1 cellular context compared by ENCODE assay signal in the genomic region with DNA sequence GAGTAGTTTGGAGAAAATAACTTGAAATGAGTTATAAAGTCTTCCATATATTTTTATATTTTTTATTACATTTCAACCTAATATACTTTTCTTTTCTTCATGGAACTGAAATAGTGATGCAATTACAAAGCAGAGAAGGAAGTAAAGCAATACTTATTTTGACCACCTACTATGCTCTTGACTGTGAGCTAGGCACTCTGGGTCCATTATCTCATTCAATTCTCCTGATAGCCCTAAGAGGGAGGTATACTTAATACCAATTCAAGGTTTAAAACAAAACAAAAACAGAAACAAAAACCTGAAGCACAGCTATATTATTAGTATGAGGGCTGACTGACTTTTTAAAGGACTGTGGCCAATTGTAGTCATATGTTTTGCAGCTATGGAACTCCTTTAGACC.
TF ChIP-seq lines count a peak whose summit lies in the region.

No MANE protein-coding gene starts in this region.

TF ChIP-seq in GM23338, 12 proteins besides CTCF, POLR2A, EP300 and RAD21:
- TF ChIP-seq, protein P1, sequence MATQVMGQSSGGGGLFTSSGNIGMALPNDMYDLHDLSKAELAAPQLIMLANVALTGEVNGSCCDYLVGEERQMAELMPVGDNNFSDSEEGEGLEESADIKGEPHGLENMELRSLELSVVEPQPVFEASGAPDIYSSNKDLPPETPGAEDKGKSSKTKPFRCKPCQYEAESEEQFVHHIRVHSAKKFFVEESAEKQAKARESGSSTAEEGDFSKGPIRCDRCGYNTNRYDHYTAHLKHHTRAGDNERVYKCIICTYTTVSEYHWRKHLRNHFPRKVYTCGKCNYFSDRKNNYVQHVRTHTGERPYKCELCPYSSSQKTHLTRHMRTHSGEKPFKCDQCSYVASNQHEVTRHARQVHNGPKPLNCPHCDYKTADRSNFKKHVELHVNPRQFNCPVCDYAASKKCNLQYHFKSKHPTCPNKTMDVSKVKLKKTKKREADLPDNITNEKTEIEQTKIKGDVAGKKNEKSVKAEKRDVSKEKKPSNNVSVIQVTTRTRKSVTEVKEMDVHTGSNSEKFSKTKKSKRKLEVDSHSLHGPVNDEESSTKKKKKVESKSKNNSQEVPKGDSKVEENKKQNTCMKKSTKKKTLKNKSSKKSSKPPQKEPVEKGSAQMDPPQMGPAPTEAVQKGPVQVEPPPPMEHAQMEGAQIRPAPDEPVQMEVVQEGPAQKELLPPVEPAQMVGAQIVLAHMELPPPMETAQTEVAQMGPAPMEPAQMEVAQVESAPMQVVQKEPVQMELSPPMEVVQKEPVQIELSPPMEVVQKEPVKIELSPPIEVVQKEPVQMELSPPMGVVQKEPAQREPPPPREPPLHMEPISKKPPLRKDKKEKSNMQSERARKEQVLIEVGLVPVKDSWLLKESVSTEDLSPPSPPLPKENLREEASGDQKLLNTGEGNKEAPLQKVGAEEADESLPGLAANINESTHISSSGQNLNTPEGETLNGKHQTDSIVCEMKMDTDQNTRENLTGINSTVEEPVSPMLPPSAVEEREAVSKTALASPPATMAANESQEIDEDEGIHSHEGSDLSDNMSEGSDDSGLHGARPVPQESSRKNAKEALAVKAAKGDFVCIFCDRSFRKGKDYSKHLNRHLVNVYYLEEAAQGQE (IDR thresholded peaks at IDR 0.05; ENCODE audit: unreplicated experiment): no peak
- TF ChIP-seq CREB1 (CRISPR knock-in tag; IDR thresholded peaks at IDR 0.05; ENCODE audit: low read depth) (no peak), NANOG (IDR thresholded peaks at IDR 0.05; ENCODE audit: borderline replicate concordance) (no peak), EZH2phosphoT487 (IDR thresholded peaks at IDR 0.05; ENCODE audit: unreplicated experiment) (no peak), STAT1 (IDR thresholded peaks at IDR 0.05; ENCODE audit: unreplicated experiment) (no peak), ZNF114 (CRISPR knock-in tag; IDR thresholded peaks at IDR 0.05) (no peak), JUNB (IDR thresholded peaks at IDR 0.05; ENCODE audit: unreplicated experiment) (no peak), ZNF331 (CRISPR knock-in tag; IDR thresholded peaks at IDR 0.05; ENCODE audit: low read depth) (no peak), POLR2AphosphoS5 (IDR thresholded peaks at IDR 0.05; ENCODE audit: low read depth) (no peak), EZH2 (IDR thresholded peaks at IDR 0.05; ENCODE audit: low read depth, unreplicated experiment) (no peak)
- TF ChIP-seq, protein P2, sequence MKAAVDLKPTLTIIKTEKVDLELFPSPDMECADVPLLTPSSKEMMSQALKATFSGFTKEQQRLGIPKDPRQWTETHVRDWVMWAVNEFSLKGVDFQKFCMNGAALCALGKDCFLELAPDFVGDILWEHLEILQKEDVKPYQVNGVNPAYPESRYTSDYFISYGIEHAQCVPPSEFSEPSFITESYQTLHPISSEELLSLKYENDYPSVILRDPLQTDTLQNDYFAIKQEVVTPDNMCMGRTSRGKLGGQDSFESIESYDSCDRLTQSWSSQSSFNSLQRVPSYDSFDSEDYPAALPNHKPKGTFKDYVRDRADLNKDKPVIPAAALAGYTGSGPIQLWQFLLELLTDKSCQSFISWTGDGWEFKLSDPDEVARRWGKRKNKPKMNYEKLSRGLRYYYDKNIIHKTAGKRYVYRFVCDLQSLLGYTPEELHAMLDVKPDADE (IDR thresholded peaks at IDR 0.05): no peak
- TF ChIP-seq, protein P3, sequence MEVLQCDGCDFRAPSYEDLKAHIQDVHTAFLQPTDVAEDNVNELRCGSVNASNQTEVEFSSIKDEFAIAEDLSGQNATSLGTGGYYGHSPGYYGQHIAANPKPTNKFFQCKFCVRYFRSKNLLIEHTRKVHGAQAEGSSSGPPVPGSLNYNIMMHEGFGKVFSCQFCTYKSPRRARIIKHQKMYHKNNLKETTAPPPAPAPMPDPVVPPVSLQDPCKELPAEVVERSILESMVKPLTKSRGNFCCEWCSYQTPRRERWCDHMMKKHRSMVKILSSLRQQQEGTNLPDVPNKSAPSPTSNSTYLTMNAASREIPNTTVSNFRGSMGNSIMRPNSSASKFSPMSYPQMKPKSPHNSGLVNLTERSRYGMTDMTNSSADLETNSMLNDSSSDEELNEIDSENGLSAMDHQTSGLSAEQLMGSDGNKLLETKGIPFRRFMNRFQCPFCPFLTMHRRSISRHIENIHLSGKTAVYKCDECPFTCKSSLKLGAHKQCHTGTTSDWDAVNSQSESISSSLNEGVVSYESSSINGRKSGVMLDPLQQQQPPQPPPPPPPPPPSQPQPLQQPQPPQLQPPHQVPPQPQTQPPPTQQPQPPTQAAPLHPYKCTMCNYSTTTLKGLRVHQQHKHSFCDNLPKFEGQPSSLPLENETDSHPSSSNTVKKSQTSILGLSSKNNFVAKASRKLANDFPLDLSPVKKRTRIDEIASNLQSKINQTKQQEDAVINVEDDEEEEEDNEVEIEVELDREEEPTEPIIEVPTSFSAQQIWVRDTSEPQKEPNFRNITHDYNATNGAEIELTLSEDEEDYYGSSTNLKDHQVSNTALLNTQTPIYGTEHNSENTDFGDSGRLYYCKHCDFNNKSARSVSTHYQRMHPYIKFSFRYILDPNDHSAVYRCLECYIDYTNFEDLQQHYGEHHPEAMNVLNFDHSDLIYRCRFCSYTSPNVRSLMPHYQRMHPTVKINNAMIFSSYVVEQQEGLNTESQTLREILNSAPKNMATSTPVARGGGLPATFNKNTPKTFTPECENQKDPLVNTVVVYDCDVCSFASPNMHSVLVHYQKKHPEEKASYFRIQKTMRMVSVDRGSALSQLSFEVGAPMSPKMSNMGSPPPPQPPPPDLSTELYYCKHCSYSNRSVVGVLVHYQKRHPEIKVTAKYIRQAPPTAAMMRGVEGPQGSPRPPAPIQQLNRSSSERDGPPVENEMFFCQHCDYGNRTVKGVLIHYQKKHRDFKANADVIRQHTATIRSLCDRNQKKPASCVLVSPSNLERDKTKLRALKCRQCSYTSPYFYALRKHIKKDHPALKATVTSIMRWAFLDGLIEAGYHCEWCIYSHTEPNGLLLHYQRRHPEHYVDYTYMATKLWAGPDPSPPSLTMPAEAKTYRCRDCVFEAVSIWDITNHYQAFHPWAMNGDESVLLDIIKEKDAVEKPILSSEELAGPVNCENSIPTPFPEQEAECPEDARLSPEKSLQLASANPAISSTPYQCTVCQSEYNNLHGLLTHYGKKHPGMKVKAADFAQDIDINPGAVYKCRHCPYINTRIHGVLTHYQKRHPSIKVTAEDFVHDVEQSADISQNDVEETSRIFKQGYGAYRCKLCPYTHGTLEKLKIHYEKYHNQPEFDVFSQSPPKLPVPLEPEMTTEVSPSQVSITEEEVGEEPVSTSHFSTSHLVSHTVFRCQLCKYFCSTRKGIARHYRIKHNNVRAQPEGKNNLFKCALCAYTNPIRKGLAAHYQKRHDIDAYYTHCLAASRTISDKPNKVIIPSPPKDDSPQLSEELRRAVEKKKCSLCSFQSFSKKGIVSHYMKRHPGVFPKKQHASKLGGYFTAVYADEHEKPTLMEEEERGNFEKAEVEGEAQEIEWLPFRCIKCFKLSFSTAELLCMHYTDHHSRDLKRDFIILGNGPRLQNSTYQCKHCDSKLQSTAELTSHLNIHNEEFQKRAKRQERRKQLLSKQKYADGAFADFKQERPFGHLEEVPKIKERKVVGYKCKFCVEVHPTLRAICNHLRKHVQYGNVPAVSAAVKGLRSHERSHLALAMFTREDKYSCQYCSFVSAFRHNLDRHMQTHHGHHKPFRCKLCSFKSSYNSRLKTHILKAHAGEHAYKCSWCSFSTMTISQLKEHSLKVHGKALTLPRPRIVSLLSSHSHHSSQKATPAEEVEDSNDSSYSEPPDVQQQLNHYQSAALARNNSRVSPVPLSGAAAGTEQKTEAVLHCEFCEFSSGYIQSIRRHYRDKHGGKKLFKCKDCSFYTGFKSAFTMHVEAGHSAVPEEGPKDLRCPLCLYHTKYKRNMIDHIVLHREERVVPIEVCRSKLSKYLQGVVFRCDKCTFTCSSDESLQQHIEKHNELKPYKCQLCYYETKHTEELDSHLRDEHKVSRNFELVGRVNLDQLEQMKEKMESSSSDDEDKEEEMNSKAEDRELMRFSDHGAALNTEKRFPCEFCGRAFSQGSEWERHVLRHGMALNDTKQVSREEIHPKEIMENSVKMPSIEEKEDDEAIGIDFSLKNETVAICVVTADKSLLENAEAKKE (CRISPR knock-in tag; IDR thresholded peaks at IDR 0.05): no peak
